ENCODE assay signal across 31 cellular contexts in genomic region chr2:227117852-227118251, GRCh38. TPM values are rescaled to one million over a fixed set of nuclear protein-coding genes. Genes with fewer than 3 reads are reported as not detected.
"Had no signal": no experiment of that assay in that cellular context is flagged by ENCODE, and none has a peak within 500 bp of the region (broad histone marks: within the 10 kb centered on the region; RNA-seq: fewer than 3 reads in every experiment).

No MANE protein-coding gene starts in this region.

- H3K4me2 ChIP-seq: hepatocyte had no signal

- H3K27me3 ChIP-seq: breast epithelium, gastroesophageal sphincter, hepatocyte, pancreas, stomach, thyroid gland had no signal

- H3K4me1 ChIP-seq: breast epithelium, gastroesophageal sphincter, pancreas, prostate gland, stomach, thyroid gland had no signal

- H3K27ac ChIP-seq: breast epithelium, gastroesophageal sphincter, hepatocyte, pancreas, prostate gland, skin epidermis, stomach, thyroid gland had no signal

- H3K9me3 ChIP-seq: breast epithelium, gastroesophageal sphincter, pancreas, prostate gland, stomach, thyroid gland had no signal

- H2AFZ ChIP-seq: hepatocyte had no signal

- H3K4me3 ChIP-seq: breast epithelium, gastroesophageal sphincter, hepatocyte, pancreas, prostate gland, skin epidermis, stomach, thyroid gland had no signal

- H3K79me2 ChIP-seq: hepatocyte had no signal

- DNase-seq: activated CD4-positive, alpha-beta memory T cell treated with anti-CD3 and anti-CD28 coated beads for 36 hours; activated CD4-positive, alpha-beta T cell treated with anti-CD3 and anti-CD28 coated beads, Interleukin-2, amount 10 ng/mL, durations not matched to agents 24 days and 14 days; activated CD4-positive, CD25-positive, alpha-beta regulatory T cell treated with anti-CD3 and anti-CD28 coated beads, Interleukin-2, amount 50 U/mL, for 72 hours; activated CD8-positive, alpha-beta memory T cell treated with anti-CD3 and anti-CD28 coated beads, Interleukin-2, amount 50 U/mL, for 48 hours; activated gamma-delta T cell; activated naive CD4-positive, alpha-beta T cell treated with anti-CD3 and anti-CD28 coated beads, Interleukin-2, amount 10 ng/mL, durations not matched to agents 7 days and 5 days; activated naive CD8-positive, alpha-beta T cell treated with anti-CD3 and anti-CD28 coated beads, Interleukin-2, amount 50 U/mL, for 24 hours; activated T-cell treated with anti-CD3 and anti-CD28 coated beads, Interleukin-2, amount 50 U/mL, for 24 hours; central memory CD4-positive, alpha-beta T cell; left cardiac atrium; left ventricle myocardium superior; midbrain; naive thymus-derived CD4-positive, alpha-beta T cell; nucleus accumbens; pancreas; retina; stimulated activated CD4-positive, alpha-beta T cell treated with anti-CD3 and anti-CD28 coated beads, Interleukin-15, amount 100 ng/mL, for 24 hours; stimulated activated CD4-positive, alpha-beta T cell treated with anti-CD3 and anti-CD28 coated beads, Interleukin-2, amount 100 ng/mL, for 24 hours; stimulated activated naive B cell treated with anti-CD40 and anti-IgM and Interleukin-4, amounts not matched to agents 10 μg/mL and 1 μg/mL and 100 μg/mL, for 72 hours; stomach; T-helper 1 cell; thyroid gland had no signal

- H3K36me3 ChIP-seq: breast epithelium, gastroesophageal sphincter, pancreas, prostate gland, stomach had no signal

- ATAC-seq: activated naive CD8-positive, alpha-beta T cell treated with anti-CD3 and anti-CD28 coated beads, Interleukin-2, amount 50 U/mL, for 24 hours; gastroesophageal sphincter; left cardiac atrium; left ventricle myocardium superior; naive thymus-derived CD4-positive, alpha-beta T cell; pancreas; sciatic nerve had no signal

RNA-seq across cellular contexts. Expression of gene COL4A4, which starts 46.2 kb away (rescaled TPM):
- total RNA-seq: activated CD4-positive, alpha-beta memory T cell treated with anti-CD3 and anti-CD28 coated beads for 36 hours; activated CD4-positive, alpha-beta T cell treated with anti-CD3 and anti-CD28 coated beads, Interleukin-2, amount 10 ng/mL, durations not matched to agents 24 days and 14 days; endothelial cell of umbilical vein; lung microvascular endothelial cell had no signal
- polyA plus RNA-seq: endothelial cell of umbilical vein, keratinocyte had no signal

RNA-seq across cellular contexts. Expression of gene COL4A3, which starts 46.6 kb away (rescaled TPM):
- total RNA-seq: activated CD4-positive, alpha-beta memory T cell treated with anti-CD3 and anti-CD28 coated beads for 36 hours; activated CD4-positive, alpha-beta T cell treated with anti-CD3 and anti-CD28 coated beads, Interleukin-2, amount 10 ng/mL, durations not matched to agents 24 days and 14 days; endothelial cell of umbilical vein; lung microvascular endothelial cell had no signal
- polyA plus RNA-seq: endothelial cell of umbilical vein; hepatocyte; keratinocyte; naive thymus-derived CD4-positive, alpha-beta T cell had no signal
